ENCODE assay signal across 13 cellular contexts in the genomic region with DNA sequence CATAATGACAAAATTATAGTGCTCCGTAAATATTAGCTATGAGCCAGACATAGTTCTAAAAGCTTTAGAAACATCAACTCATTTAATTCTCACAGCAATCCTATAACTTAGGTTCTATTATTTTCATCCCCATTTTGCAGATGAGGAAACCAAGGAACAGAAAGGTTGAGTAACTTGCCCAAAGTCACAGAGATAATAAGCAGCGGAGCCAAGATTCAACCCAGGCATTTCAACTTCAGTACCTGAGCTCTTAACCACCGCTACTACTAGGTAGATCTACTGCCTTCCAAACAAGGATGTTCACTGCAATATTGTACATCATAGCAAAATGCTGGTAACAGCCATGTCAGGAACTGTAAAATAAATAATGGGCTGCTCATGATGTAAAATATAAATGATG. TPM values are rescaled to one million over a fixed set of nuclear protein-coding genes. Genes with fewer than 3 reads are reported as not detected.
DNase-seq lines count a peak whose midpoint lies in the region; ATAC-seq and TF ChIP-seq lines count a peak whose summit lies in the region.
"Had no signal": no experiment of that assay in that cellular context is flagged by ENCODE, and none has a peak within 500 bp of the region (broad histone marks: within the 10 kb centered on the region; RNA-seq: fewer than 3 reads in every experiment).

No MANE protein-coding gene starts in this region.

- no peaks in the 10 kb centered on the region for H3K9me3 ChIP-seq in BLaER1
- no peaks in the 10 kb centered on the region for H3K9me3 ChIP-seq in PC-9 (ENCODE audit: insufficient read depth, low read depth)

- H3K27me3 Mint-ChIP-seq in activated CD8-positive, alpha-beta T cell treated with anti-CD3 and anti-CD28 coated beads, Interleukin-2, amount 10 ng/mL, durations not matched to agents 7 days and 5 days (ENCODE audit: low read depth), result no peaks in the 10 kb centered on the region
- H3K27me3 Mint-ChIP-seq in naive thymus-derived CD8-positive, alpha-beta T cell, result no peaks in the 10 kb centered on the region

- H3K27me3 ChIP-seq in BLaER1 (no peaks in the 10 kb centered on the region), PC-9 (ENCODE audit: insufficient read depth, low read depth) (no peaks in the 10 kb centered on the region), dorsolateral prefrontal cortex (no peaks in the 10 kb centered on the region), H7 (ENCODE audit: control insufficient read depth, insufficient read depth, low read length) (no peaks in the 10 kb centered on the region)
- H3K27me3 ChIP-seq: neural progenitor cell had no signal

- no peak for ATAC-seq in activated CD8-positive, alpha-beta T cell treated with anti-CD3 and anti-CD28 coated beads, Interleukin-2, amount 10 ng/mL, durations not matched to agents 7 days and 5 days
- peak in 1 of 2 donors; percentile 14 for ATAC-seq in naive thymus-derived CD8-positive, alpha-beta T cell

- intact Hi-C loops in PC-9 (cut with micrococcal nuclease; ENCODE audit: unreplicated experiment), result no loop called here
- intact Hi-C loops in dorsolateral prefrontal cortex (cut with DNase I), result loop anchor here in 1 of 2 donors (5.0 kb wide), 1 partner anchor 57 kb away; no protein-coding TSS in a partner anchor

- H3K9me3 Mint-ChIP-seq in activated CD8-positive, alpha-beta T cell treated with anti-CD3 and anti-CD28 coated beads, Interleukin-2, amount 10 ng/mL, durations not matched to agents 7 days and 5 days (ENCODE audit: insufficient read depth), result no peaks in the 10 kb centered on the region
- H3K9me3 Mint-ChIP-seq in naive thymus-derived CD8-positive, alpha-beta T cell, result no peaks in the 10 kb centered on the region
- H3K9me3 Mint-ChIP-seq: neural progenitor cell had no signal

- H3K4me1 Mint-ChIP-seq in activated CD8-positive, alpha-beta T cell treated with anti-CD3 and anti-CD28 coated beads, Interleukin-2, amount 10 ng/mL, durations not matched to agents 7 days and 5 days (ENCODE audit: low read depth), result peaks cover 62% of the 10 kb centered on the region
- peaks cover 30 to 85% (median 69%) of the 10 kb centered on the region in 4 donors for H3K4me1 Mint-ChIP-seq in naive thymus-derived CD8-positive, alpha-beta T cell

- DNase-seq in activated CD8-positive, alpha-beta T cell treated with anti-CD3 and anti-CD28 coated beads, Interleukin-2, amount 10 ng/mL, durations not matched to agents 7 days and 5 days, result no peak
- DNase-seq in naive thymus-derived CD8-positive, alpha-beta T cell, result no peak
- DNase-seq in PC-9 (no peak), dorsolateral prefrontal cortex (no peak), middle frontal gyrus (ENCODE audit: extremely low spot score, low spot score) (no peak), H7 (no peak)
- DNase-seq: cortex of kidney, foreskin melanocyte, NCI-H1436, NCI-H510A had no signal

- no peak overlapping the region for H2AFZ ChIP-seq in PC-9
- H2AFZ ChIP-seq: neural progenitor cell had no signal

- H3K36me3 ChIP-seq in BLaER1 (peaks cover 64% of the 10 kb centered on the region), PC-9 (ENCODE audit: low read depth) (no peaks in the 10 kb centered on the region), H7 (replicated peaks; ENCODE audit: control insufficient read depth, insufficient read depth, low read length) (no peaks in the 10 kb centered on the region)
- H3K36me3 ChIP-seq: neural progenitor cell had no signal

- peaks cover 65% of the 10 kb centered on the region for H3K79me2 ChIP-seq in PC-9 (ENCODE audit: low read depth)

- H3K4me2 ChIP-seq in BLaER1 (peak overlapping the region; percentile 58), PC-9 (no peak overlapping the region)
- H3K4me2 ChIP-seq: neural progenitor cell had no signal

- no peak overlapping the region for H3K27ac ChIP-seq in BLaER1
- H3K27ac ChIP-seq in PC-9, result no peak overlapping the region
- H3K27ac ChIP-seq in dorsolateral prefrontal cortex, result peak overlapping the region in 10 of 59 donors; percentile 1 to 87 (median 42)
- H3K27ac ChIP-seq: neural progenitor cell had no signal

- no peak overlapping the region for H3K9ac ChIP-seq in BLaER1
- H3K9ac ChIP-seq: neural progenitor cell had no signal

- no TSS peak for BruUV-seq in PC-9 (replicated peaks; lab: Mats Ljungman, UMichigan)

- H3K4me1 ChIP-seq in BLaER1 (peaks cover 100% of the 10 kb centered on the region), PC-9 (replicated peaks; ENCODE audit: insufficient read depth) (peaks cover 18% of the 10 kb centered on the region)

- H3K9me2 ChIP-seq in PC-9 (ENCODE audit: insufficient read depth), result no peaks in the 10 kb centered on the region

- H3K4me3 ChIP-seq in BLaER1 (no peak overlapping the region), GM08714 (ENCODE audit: low read length) (peak overlapping the region; percentile 62), PC-9 (no peak overlapping the region), dorsolateral prefrontal cortex (peak overlapping the region in 17 of 59 donors; percentile 5 to 55 (median 42)), H7 (ENCODE audit: insufficient read depth, low read depth, low read length) (no peak overlapping the region)
- H3K4me3 ChIP-seq: neural progenitor cell had no signal

- no peak for TF ChIP-seq CTCF in PC-9 (conservative IDR thresholded peaks at IDR 0.05)
- TF ChIP-seq CTCF in dorsolateral prefrontal cortex (IDR thresholded peaks at IDR 0.05 in 54 of 56, conservative IDR thresholded peaks at IDR 0.05 in 2 of 56; ENCODE audit: low read depth in 1 of 56, partially characterized antibody in 56 of 56), result no peak

- CTCF ChIA-PET in activated CD8-positive, alpha-beta T cell treated with anti-CD3 and anti-CD28 coated beads, Interleukin-2, amount 10 ng/mL, durations not matched to agents 7 days and 5 days (lab: Charles Lee), result interaction anchor here (0.7 to 1.8 kb wide), 16 partner anchors 9 to 83 kb away, joined by 3 to 8 read pairs (median 4); a partner anchor contains a TSS
- CTCF ChIA-PET in PC-9 (lab: Charles Lee), result no interaction called here

- POLR2A ChIA-PET in activated CD8-positive, alpha-beta T cell treated with anti-CD3 and anti-CD28 coated beads, Interleukin-2, amount 10 ng/mL, durations not matched to agents 7 days and 5 days (lab: Charles Lee), result interaction anchor here (0.6 to 4.4 kb wide), 15 partner anchors 14 to 1613 kb away, joined by 3 to 40 read pairs (median 4); a partner anchor contains a TSS
- POLR2A ChIA-PET in naive thymus-derived CD8-positive, alpha-beta T cell (lab: Charles Lee), result interaction anchor here (0.7 to 2.2 kb wide), 6 partner anchors 8 to 81 kb away, joined by 3 to 14 read pairs (median 4); a partner anchor contains a TSS
- POLR2A ChIA-PET in PC-9 (lab: Charles Lee; ENCODE audit: unreplicated experiment), result interaction anchor here (0.6 kb wide), 1 partner anchor 1543 kb away, joined by 4 read pairs; no protein-coding TSS in a partner anchor

- H3K36me3 Mint-ChIP-seq in activated CD8-positive, alpha-beta T cell treated with anti-CD3 and anti-CD28 coated beads, Interleukin-2, amount 10 ng/mL, durations not matched to agents 7 days and 5 days (ENCODE audit: low read depth), result peaks cover 59% of the 10 kb centered on the region
- H3K36me3 Mint-ChIP-seq in naive thymus-derived CD8-positive, alpha-beta T cell, result peaks cover 10 to 43% (median 12%) of the 10 kb centered on the region in 3 donors
- H3K36me3 Mint-ChIP-seq: neural progenitor cell had no signal

- H4K20me1 ChIP-seq in BLaER1 (peaks cover 100% of the 10 kb centered on the region), PC-9 (ENCODE audit: insufficient read depth) (peaks cover 4% of the 10 kb centered on the region)

- peak overlapping the region; percentile 56 for H3K27ac Mint-ChIP-seq in activated CD8-positive, alpha-beta T cell treated with anti-CD3 and anti-CD28 coated beads, Interleukin-2, amount 10 ng/mL, durations not matched to agents 7 days and 5 days
- peak overlapping the region; percentile 78 to 97 (median 88) for H3K27ac Mint-ChIP-seq in naive thymus-derived CD8-positive, alpha-beta T cell
- H3K27ac Mint-ChIP-seq: neural progenitor cell had no signal

- H3K4me3 Mint-ChIP-seq in activated CD8-positive, alpha-beta T cell treated with anti-CD3 and anti-CD28 coated beads, Interleukin-2, amount 10 ng/mL, durations not matched to agents 7 days and 5 days, result peak overlapping the region; percentile 94
- peak overlapping the region; percentile 84 to 99 (median 92) for H3K4me3 Mint-ChIP-seq in naive thymus-derived CD8-positive, alpha-beta T cell
- H3K4me3 Mint-ChIP-seq: neural progenitor cell had no signal

- H3F3A ChIP-seq in PC-9 (ENCODE audit: insufficient read depth, low read depth), result no peaks in the 10 kb centered on the region; the same call in 1 of the 2 replicates

RNA-seq across cellular contexts. Expression of a gene that starts 39.9 kb away (rescaled TPM):
- 100 to 1,000 TPM; 106 to 107 TPM for total RNA-seq in activated CD8-positive, alpha-beta T cell treated with anti-CD3 and anti-CD28 coated beads, Interleukin-2, amount 10 ng/mL, durations not matched to agents 7 days and 5 days
- total RNA-seq in naive thymus-derived CD8-positive, alpha-beta T cell, result 100 to 1,000 TPM; 184 to 200 TPM
- 100 to 1,000 TPM; 127 to 155 (median 130) TPM for polyA plus RNA-seq in naive thymus-derived CD8-positive, alpha-beta T cell
- 31.2 and 36.0 TPM in 2 replicates for total RNA-seq in PC-9 (2021)
- total RNA-seq in dorsolateral prefrontal cortex, result 10 to 100 TPM in 119 of 120 experiments, 1 to 10 TPM in 1; 9.7 to 41.8 (median 20.2) TPM
- 18.6 and 19.1 TPM in 2 replicates for total RNA-seq in H7 (2014; rRNA removed; shearing (Covaris generic))
